27 cellular contexts compared by ENCODE assay signal in the genomic region with DNA sequence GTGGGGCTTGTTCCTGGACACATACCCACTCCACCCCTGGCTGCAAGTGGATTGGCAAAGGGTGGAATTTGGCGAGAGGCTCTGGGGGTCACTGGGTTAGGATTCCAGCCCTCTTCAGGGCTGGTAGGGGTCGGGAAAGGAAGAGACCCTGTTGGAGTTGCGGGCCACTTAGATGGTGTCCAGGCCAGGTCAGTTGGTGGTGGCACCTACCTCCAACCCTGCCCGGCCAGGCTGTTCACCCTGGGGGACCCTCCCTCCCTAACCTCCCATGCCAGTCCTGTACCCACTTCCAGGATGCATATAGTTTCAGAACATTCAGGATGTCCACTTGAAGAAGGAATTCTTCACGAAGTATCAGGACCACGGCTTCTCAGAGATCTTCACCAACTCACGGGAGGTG. TPM values are rescaled to one million over a fixed set of nuclear protein-coding genes. Genes with fewer than 3 reads are reported as not detected.
"Had no signal": no experiment of that assay in that cellular context is flagged by ENCODE, and none has a peak within 500 bp of the region (broad histone marks: within the 10 kb centered on the region; RNA-seq: fewer than 3 reads in every experiment).

No MANE protein-coding gene starts in this region.

- H3K36me3 ChIP-seq: esophagus muscularis mucosa, lower lobe of right lung, right atrium auricular region, suprapubic skin, tibial nerve, WERI-Rb-1 had no signal

- H3K4me1 ChIP-seq: lower lobe of right lung had no signal

- FAIRE-seq: astrocyte, colon, frontal cortex, TTC549, urothelium cell line had no signal

- H3K27me3 ChIP-seq: esophagus muscularis mucosa, right atrium auricular region, suprapubic skin, tibial nerve had no signal

- H3K9me3 ChIP-seq: esophagus muscularis mucosa, lower lobe of right lung, psoas muscle, right atrium auricular region, suprapubic skin, tibial nerve had no signal

- H3K4me3 ChIP-seq: esophagus muscularis mucosa, lower lobe of right lung, psoas muscle, right atrium auricular region, suprapubic skin, tibial nerve had no signal

- DNase-seq: activated CD4-positive, alpha-beta T cell treated with anti-CD3 and anti-CD28 coated beads, Interleukin-2, amount 10 ng/mL, durations not matched to agents 7 days and 5 days; activated CD4-positive, CD25-positive, alpha-beta regulatory T cell treated with anti-CD3 and anti-CD28 coated beads, Interleukin-2, amount 50 U/mL, for 72 hours; activated T-cell treated with anti-CD3 and anti-CD28 coated beads, Interleukin-2, amount 50 U/mL, for 1 hour; effector memory CD4-positive, alpha-beta T cell; hippocampal formation; left cardiac atrium; lower lobe of right lung; mesendoderm; naive B cell; psoas muscle; stimulated activated CD4-positive, alpha-beta T cell treated with anti-CD3 and anti-CD28 coated beads, Interleukin-12 subunit alpha, Interleukin-12 subunit beta, amount 100 ng/mL, for 4 hours; stimulated activated CD4-positive, alpha-beta T cell treated with anti-CD3 and anti-CD28 coated beads, Interleukin-4, amount 100 ng/mL, for 4 hours; stimulated activated naive CD8-positive, alpha-beta T cell treated with anti-CD3 and anti-CD28 coated beads, Interleukin-15, Interleukin-2, amounts not matched to agents 100 U/mL and 50 U/mL, for 24 hours; T-helper 1 cell; WERI-Rb-1 had no signal

- H3K27ac ChIP-seq: esophagus muscularis mucosa, lower lobe of right lung, psoas muscle, suprapubic skin, tibial nerve, WERI-Rb-1 had no signal

- ATAC-seq: left cardiac atrium; lower lobe of right lung; psoas muscle; stimulated activated naive CD8-positive, alpha-beta T cell treated with anti-CD3 and anti-CD28 coated beads, Interleukin-15, Interleukin-2, amounts not matched to agents 100 U/mL and 50 U/mL, for 24 hours had no signal

RNA-seq across cellular contexts. Expression of a gene that starts 21.0 kb away (rescaled TPM):
- total RNA-seq: astrocyte, frontal cortex, neural crest cell, osteocyte had no signal

RNA-seq across cellular contexts. Expression of a gene that starts 37.1 kb away (rescaled TPM):
- total RNA-seq: activated CD4-positive, alpha-beta T cell treated with anti-CD3 and anti-CD28 coated beads, Interleukin-2, amount 10 ng/mL, durations not matched to agents 7 days and 5 days; activated naive CD4-positive, alpha-beta T cell treated with anti-CD3 and anti-CD28 coated beads, Interleukin-2, amount 50 U/mL, for 72 hours; astrocyte; esophagus muscularis mucosa; frontal cortex; lower lobe of right lung; neural crest cell; osteocyte; right atrium auricular region; suprapubic skin; tibial nerve had no signal
